ENCODE assay signal across 1 cellular context in genomic region chr2:191020742-191021381, GRCh38.
TF ChIP-seq lines count a peak whose summit lies in the region.

No MANE protein-coding gene starts in this region.

TF ChIP-seq in HepG2, 621 proteins besides CTCF, POLR2A, EP300 and RAD21 (continued from another document and continues in another):
- TF ChIP-seq ZNF276 (CRISPR knock-in tag; IDR thresholded peaks at IDR 0.05; ENCODE audit: low read depth): no peak; the same call in 1 of the 2 replicates
- TF ChIP-seq PHB2 (IDR thresholded peaks at IDR 0.05; ENCODE audit: partially characterized antibody): no peak
- TF ChIP-seq ZNF333 (CRISPR knock-in tag; IDR thresholded peaks at IDR 0.05; ENCODE audit: borderline replicate concordance): no peak
- no peak for TF ChIP-seq FOXO4 (CRISPR knock-in tag; conservative IDR thresholded peaks at IDR 0.05)
- TF ChIP-seq U2AF1 (optimal IDR thresholded peaks at IDR 0.05; ENCODE audit: low read depth, low read length): no peak
- no peak for TF ChIP-seq ZNF552 (CRISPR knock-in tag; IDR thresholded peaks at IDR 0.05; ENCODE audit: borderline replicate concordance)
- no peak for TF ChIP-seq ZNF543 (CRISPR knock-in tag; IDR thresholded peaks at IDR 0.05)
- TF ChIP-seq GFI1 (CRISPR knock-in tag; IDR thresholded peaks at IDR 0.05; ENCODE audit: borderline replicate concordance): no peak
- no peak for TF ChIP-seq ZMYM3 (CRISPR knock-in tag; IDR thresholded peaks at IDR 0.05)
- no peak for TF ChIP-seq STAG1 (CRISPR knock-in tag; IDR thresholded peaks at IDR 0.05)
- no peak for TF ChIP-seq ZBTB2 (CRISPR knock-in tag; IDR thresholded peaks at IDR 0.05; ENCODE audit: low read depth)
- TF ChIP-seq ATF6 (CRISPR knock-in tag; conservative IDR thresholded peaks at IDR 0.05): no peak
- no peak for TF ChIP-seq ZNF720 (CRISPR knock-in tag; IDR thresholded peaks at IDR 0.05)
- no peak; the same call in 1 of the 2 replicates for TF ChIP-seq ZXDC (CRISPR knock-in tag; IDR thresholded peaks at IDR 0.05)
- TF ChIP-seq NFE2L1 (CRISPR knock-in tag; IDR thresholded peaks at IDR 0.05; ENCODE audit: borderline replicate concordance): 0 out of 2 replicates have a peak, but pooled peaks have one; percentile 71
- no peak for TF ChIP-seq NR0B2 (CRISPR knock-in tag; IDR thresholded peaks at IDR 0.05)
- TF ChIP-seq SSRP1 (CRISPR knock-in tag; IDR thresholded peaks at IDR 0.05): peak; percentile 17; the same call in 1 of the 2 replicates
- no peak for TF ChIP-seq SIN3B (IDR thresholded peaks at IDR 0.05; ENCODE audit: low read length)
- 0 out of 2 replicates have a peak, but pooled peaks have one; percentile 34 for TF ChIP-seq ZNF709 (CRISPR knock-in tag; IDR thresholded peaks at IDR 0.05)
- no peak for TF ChIP-seq CBX5 (CRISPR knock-in tag; IDR thresholded peaks at IDR 0.05; ENCODE audit: borderline replicate concordance)
- no peak for TF ChIP-seq ZNF280B (CRISPR knock-in tag; IDR thresholded peaks at IDR 0.05; ENCODE audit: borderline replicate concordance)
- no peak for TF ChIP-seq SP4 (CRISPR knock-in tag; IDR thresholded peaks at IDR 0.05)
- no peak for TF ChIP-seq PRDM4 (CRISPR knock-in tag; IDR thresholded peaks at IDR 0.05; ENCODE audit: borderline replicate concordance)
- TF ChIP-seq HOXA7 (CRISPR knock-in tag; IDR thresholded peaks at IDR 0.05): no peak
- TF ChIP-seq ZNF138 (CRISPR knock-in tag; IDR thresholded peaks at IDR 0.05; ENCODE audit: low read depth): no peak
- no peak; the same call in 1 of the 2 replicates for TF ChIP-seq KDM5B (CRISPR knock-in tag; IDR thresholded peaks at IDR 0.05; ENCODE audit: borderline replicate concordance)
- TF ChIP-seq ZNF589 (CRISPR knock-in tag; conservative IDR thresholded peaks at IDR 0.05): no peak
- TF ChIP-seq CSRNP1 (CRISPR knock-in tag; IDR thresholded peaks at IDR 0.05): no peak
- TF ChIP-seq ZNF20 (CRISPR knock-in tag; IDR thresholded peaks at IDR 0.05): no peak
- no peak for TF ChIP-seq DMAP1 (CRISPR knock-in tag; IDR thresholded peaks at IDR 0.05)
- no peak for TF ChIP-seq FOSL1 (CRISPR knock-in tag; IDR thresholded peaks at IDR 0.05; ENCODE audit: borderline replicate concordance)
- TF ChIP-seq ZNF615 (CRISPR knock-in tag; IDR thresholded peaks at IDR 0.05; ENCODE audit: borderline replicate concordance): no peak
- no peak for TF ChIP-seq TFDP2 (CRISPR knock-in tag; IDR thresholded peaks at IDR 0.05)
- TF ChIP-seq GLI4 (CRISPR knock-in tag; IDR thresholded peaks at IDR 0.05; ENCODE audit: borderline replicate concordance): no peak
- no peak; the same call in 1 of the 2 replicates for TF ChIP-seq ZNF44 (CRISPR knock-in tag; IDR thresholded peaks at IDR 0.05)
- TF ChIP-seq FOSL2 (CRISPR knock-in tag; IDR thresholded peaks at IDR 0.05): no peak
- no peak for TF ChIP-seq FLYWCH1 (CRISPR knock-in tag; IDR thresholded peaks at IDR 0.05)
- TF ChIP-seq BCLAF1 (IDR thresholded peaks at IDR 0.05): no peak
- no peak for TF ChIP-seq EEA1 (CRISPR knock-in tag; IDR thresholded peaks at IDR 0.05; ENCODE audit: borderline replicate concordance)
- TF ChIP-seq SP5 (CRISPR knock-in tag; IDR thresholded peaks at IDR 0.05; ENCODE audit: borderline replicate concordance, low read depth): no peak
- no peak for TF ChIP-seq MXI1 (IDR thresholded peaks at IDR 0.05; ENCODE audit: borderline replicate concordance, low read depth, low read length)
- no peak for TF ChIP-seq ZNF652 (CRISPR knock-in tag; IDR thresholded peaks at IDR 0.05; ENCODE audit: borderline replicate concordance, low read depth)
